8 cellular contexts compared by ENCODE assay signal in genomic region chr21:46634966-46635323, GRCh38. TPM values are rescaled to one million over a fixed set of nuclear protein-coding genes. Genes with fewer than 3 reads are reported as not detected.
A peak's percentile ranks its signal among the peaks of the same experiment; 100 is the strongest.
DNase-seq lines count a peak whose midpoint lies in the region; ATAC-seq and TF ChIP-seq lines count a peak whose summit lies in the region.

No MANE protein-coding gene starts in this region.

- no peaks in the 10 kb centered on the region for H3K27me3 Mint-ChIP-seq in activated T-helper 17 cell treated with anti-CD3 and anti-CD28 coated beads, Interleukin-2, amount 50 U/mL, for 72 hours

- peak overlapping the region; percentile 74 to 89 for H3K4me3 ChIP-seq in neuronal stem cell (ENCODE audit: low read length in 2 of 2)

- no peak overlapping the region for H3K23ac ChIP-seq in neuronal stem cell (ENCODE audit: low read depth, low read length, poor library complexity)

- H2BK15ac ChIP-seq in neuronal stem cell (ENCODE audit: low read length) = no peak overlapping the region

- H4K8ac ChIP-seq in neuronal stem cell (ENCODE audit: low read depth, low read length) = no peak overlapping the region

- peaks cover 41% of the 10 kb centered on the region for H3K4me1 Mint-ChIP-seq in activated T-helper 17 cell treated with anti-CD3 and anti-CD28 coated beads, Interleukin-2, amount 50 U/mL, for 72 hours

- no peak overlapping the region for H3K4ac ChIP-seq in neuronal stem cell (ENCODE audit: low read length)

- no peak overlapping the region for H4K91ac ChIP-seq in neuronal stem cell (ENCODE audit: low read depth, low read length, poor library complexity)

- H3K79me1 ChIP-seq in neuronal stem cell (ENCODE audit: low read depth, low read length) = peaks cover 2% of the 10 kb centered on the region

- H3K9me3 ChIP-seq in neuronal stem cell (replicated peaks in 1 of 2; ENCODE audit: control insufficient read depth in 2 of 2, insufficient read depth in 1 of 2, low read depth in 1 of 2, low read length in 2 of 2) = peaks cover 0 to 1% of the 10 kb centered on the region in 2 donors

- POLR2A ChIA-PET in GM10248 (lab: Yijun Ruan, JAX) = interaction anchor here (0.6 to 0.7 kb wide), 3 partner anchors 421 to 1834 kb away, joined by 3 to 6 read pairs (median 4); no protein-coding TSS in a partner anchor

- peak; percentile 83 for DNase-seq in A172 (ENCODE audit: low spot score)
- DNase-seq in GM10248 (ENCODE audit: extremely low spot score) = peak; percentile 40
- peak; percentile 51 to 53 for DNase-seq in NCI-H446 (lab: John Stamatoyannopoulos, UW)
- DNase-seq in globus pallidus (ENCODE audit: low spot score) = peak; percentile 86
- peak; percentile 74 for DNase-seq in neuronal stem cell (ENCODE audit: low spot score)

- peak overlapping the region; percentile 53 for H3K9ac ChIP-seq in neuronal stem cell (ENCODE audit: low read depth, low read length, poor library complexity)

- H3K36me3 Mint-ChIP-seq in activated T-helper 17 cell treated with anti-CD3 and anti-CD28 coated beads, Interleukin-2, amount 50 U/mL, for 72 hours (ENCODE audit: low read depth) = peaks cover 48% of the 10 kb centered on the region

- H2BK120ac ChIP-seq in neuronal stem cell (ENCODE audit: low read depth, low read length) = no peak overlapping the region

- ATAC-seq in HG03159 (IDR thresholded peaks at IDR 0.05; ENCODE audit: unreplicated experiment) = peak; percentile 16
- peak; percentile 10 for ATAC-seq in activated T-helper 17 cell treated with anti-CD3 and anti-CD28 coated beads, Interleukin-2, amount 50 U/mL, for 72 hours (replicated peaks)
- no peak for ATAC-seq in HG03108 (IDR thresholded peaks at IDR 0.05; ENCODE audit: unreplicated experiment)

- peak overlapping the region; percentile 45 for H3K4me2 ChIP-seq in neuronal stem cell (ENCODE audit: insufficient read depth, low read length, poor library complexity, severe bottlenecking)

- H2AFZ ChIP-seq in neuronal stem cell (ENCODE audit: low read length) = peak overlapping the region; percentile 81

- CTCF ChIA-PET in GM10248 (lab: Yijun Ruan, JAX) = interaction anchor here (0.8 to 2.5 kb wide), 11 partner anchors 8 to 492 kb away, joined by 3 to 7 read pairs (median 4); no protein-coding TSS in a partner anchor

- peaks cover 0 to 23% of the 10 kb centered on the region in 2 donors for H3K4me1 ChIP-seq in neuronal stem cell (ENCODE audit: control insufficient read depth in 2 of 2, insufficient read depth in 1 of 2, low read depth in 1 of 2, low read length in 2 of 2)

- H3K27me3 ChIP-seq in neuronal stem cell (ENCODE audit: control insufficient read depth in 3 of 3, insufficient read depth in 3 of 3, low read depth in 1 of 3, low read length in 3 of 3) = no peaks in the 10 kb centered on the region

- H3K14ac ChIP-seq in neuronal stem cell (ENCODE audit: low read length) = no peak overlapping the region

- TF ChIP-seq CTCF in GM10248 (IDR thresholded peaks at IDR 0.05; ENCODE audit: control extremely low read depth, extremely low read depth, low read depth, missing control alignments) = no peak

- H3K36me3 ChIP-seq in neuronal stem cell (replicated peaks in 1 of 2; ENCODE audit: control insufficient read depth in 2 of 2, insufficient read depth in 2 of 2, low read length in 2 of 2) = peaks cover 2 to 37% of the 10 kb centered on the region in 2 donors

- H2BK12ac ChIP-seq in neuronal stem cell (ENCODE audit: low read length) = no peak overlapping the region

- H3K4me3 Mint-ChIP-seq in activated T-helper 17 cell treated with anti-CD3 and anti-CD28 coated beads, Interleukin-2, amount 50 U/mL, for 72 hours = peak overlapping the region; percentile 99

- no peaks in the 10 kb centered on the region for H3K9me3 Mint-ChIP-seq in activated T-helper 17 cell treated with anti-CD3 and anti-CD28 coated beads, Interleukin-2, amount 50 U/mL, for 72 hours

- H3K18ac ChIP-seq in neuronal stem cell (ENCODE audit: low read length) = peak overlapping the region; percentile 82

- WGBS in neuronal stem cell (ENCODE audit: extremely low coverage in 2 of 2, insufficient read length in 2 of 2, insufficient replicate concordance in 1 of 2), 2 donors = no CpG with 5 or more reads among the region's 14 CpGs

- H3K27ac ChIP-seq in neuronal stem cell (replicated peaks; ENCODE audit: low read length) = peak overlapping the region; percentile 66

- no peak overlapping the region for H2AK5ac ChIP-seq in neuronal stem cell (ENCODE audit: low read depth, low read length)

- H2BK5ac ChIP-seq in neuronal stem cell (ENCODE audit: low read length) = peak overlapping the region; percentile 97

- peak overlapping the region; percentile 80 for H3K27ac Mint-ChIP-seq in activated T-helper 17 cell treated with anti-CD3 and anti-CD28 coated beads, Interleukin-2, amount 50 U/mL, for 72 hours

RNA-seq across cellular contexts. Expression of gene PRMT2, which starts 0.5 kb away (rescaled TPM):
- 118 and 130 TPM in 2 replicates for total RNA-seq in A172 (2014; rRNA removed; shearing (Covaris generic))
- total RNA-seq in activated T-helper 17 cell treated with anti-CD3 and anti-CD28 coated beads, Interleukin-2, amount 50 U/mL, for 72 hours = 100 to 1,000 TPM in 1 of 2 donors, 10 to 100 TPM in 1; 88.2 to 108 TPM
- 60.6 TPM for polyA plus RNA-seq in neuronal stem cell (2013, experiment 1 of 2)
- 61.2 TPM for polyA plus RNA-seq in neuronal stem cell (2013, experiment 2 of 2)

RNA-seq across cellular contexts. Expression of gene S100B, which starts 30.1 kb away (rescaled TPM):
- not detected in 2 replicates for total RNA-seq in A172 (2014; rRNA removed; shearing (Covaris generic))
- not detected for total RNA-seq in activated T-helper 17 cell treated with anti-CD3 and anti-CD28 coated beads, Interleukin-2, amount 50 U/mL, for 72 hours
- polyA plus RNA-seq in neuronal stem cell (2013, experiment 1 of 2) = 1.1 TPM
- 0.96 TPM for polyA plus RNA-seq in neuronal stem cell (2013, experiment 2 of 2)
